Comparison of ENCODE assay signal across 8 cellular contexts in the genomic region with DNA sequence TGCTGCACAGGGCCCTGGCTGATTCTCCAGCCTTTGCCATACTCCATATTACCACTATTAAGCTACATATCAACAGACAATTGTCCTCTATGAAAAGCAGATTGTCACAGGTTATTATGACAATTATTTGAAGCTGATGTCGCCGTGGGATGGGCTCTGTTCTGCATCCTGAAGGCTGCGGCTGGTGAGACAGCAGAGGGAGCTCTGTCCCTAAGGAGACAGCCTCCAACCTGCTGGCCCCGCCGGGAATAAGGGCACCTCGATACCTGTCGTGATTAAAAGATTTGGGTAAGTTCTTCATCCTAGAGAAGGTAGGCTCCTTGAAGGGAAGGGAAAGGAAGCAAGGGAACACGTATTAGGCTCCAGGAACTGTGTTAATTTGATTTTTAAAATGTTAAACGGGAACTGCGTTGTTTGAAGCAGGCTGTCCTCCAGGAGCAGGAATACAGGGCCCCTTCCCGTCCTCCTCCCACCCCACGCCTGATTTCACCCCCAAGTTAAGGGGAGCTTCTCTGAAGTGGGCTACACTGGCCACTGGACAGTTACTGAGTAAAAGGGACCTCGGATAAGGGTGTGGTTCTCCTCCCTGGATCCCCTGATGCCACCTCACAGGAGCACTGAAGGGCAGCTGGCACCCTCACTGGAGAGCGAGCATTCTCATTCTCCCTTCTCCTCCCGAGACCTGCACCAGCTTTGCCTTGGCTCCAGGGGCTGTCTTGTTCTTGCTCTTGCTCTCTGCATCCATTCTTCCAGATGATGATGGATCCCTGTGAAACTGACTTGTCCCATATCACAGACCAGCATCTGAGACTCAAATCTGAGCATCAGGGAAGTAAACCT. TPM values are rescaled to one million over a fixed set of nuclear protein-coding genes. Genes with fewer than 3 reads are reported as not detected.
DNase-seq lines count a peak whose midpoint lies in the region; ATAC-seq and TF ChIP-seq lines count a peak whose summit lies in the region.

No MANE protein-coding gene starts in this region.

- no peaks in the 10 kb centered on the region for H3K36me3 ChIP-seq in breast epithelium

- DNase-seq in ACHN (peak; percentile 57), GM12865 (ENCODE audit: low read depth) (peak; percentile 21), RPMI8226 (peak; percentile 43), breast epithelium (ENCODE audit: low spot score in 2 of 2) (peak; percentile 43 to 62), left colon (peak; percentile 39 to 53), NCI-H1105 treated with DMSO at 0.1 percent for 48 hours (lab: John Stamatoyannopoulos, UW) (no peak)
- peak; percentile 36 for DNase-seq in stimulated activated CD8-positive, alpha-beta memory T cell treated with anti-CD3 and anti-CD28 coated beads, Interleukin-4, amount 100 ng/mL, for 48 hours

- H3K27ac ChIP-seq in breast epithelium: no peak overlapping the region

- in situ Hi-C loops in ACHN (cut with HindIII; ENCODE audit: low pct_ligation_motif_present, low pct_unique_long_range_greater_than_20kb, low sequenced_read_pairs): no loop called here

- no peaks in the 10 kb centered on the region for H3K9me3 ChIP-seq in breast epithelium

- ATAC-seq in left colon: peak; percentile 85
- ATAC-seq in GM21737 (IDR thresholded peaks at IDR 0.05; ENCODE audit: unreplicated experiment): no peak

- no peaks in the 10 kb centered on the region for H3K27me3 ChIP-seq in breast epithelium

- H3K4me1 ChIP-seq in breast epithelium: no peaks in the 10 kb centered on the region

- intact Hi-C loops in breast epithelium (cut with DNase I; ENCODE audit: low total_unique reads) (no loop called here), left colon (cut with DNase I, micrococcal nuclease) (no loop called here)

- H3K4me3 ChIP-seq in GM12865 (ENCODE audit: low read depth, low read length) (no peak overlapping the region), breast epithelium (peak overlapping the region in 1 of 3 donors; percentile 19)

- TF ChIP-seq CTCF in GM12865 (IDR thresholded peaks at IDR 0.05; ENCODE audit: insufficient read depth, low read depth, low read length, missing control alignments) (peak; percentile 26), breast epithelium (IDR thresholded peaks at IDR 0.05) (peak in 1 of 3 donors; percentile 61)

- no peak for TF ChIP-seq POLR2A in breast epithelium (IDR thresholded peaks at IDR 0.05)

RNA-seq across cellular contexts. Expression of a gene that starts 11.8 kb away (rescaled TPM):
- total RNA-seq in breast epithelium (100 to 1,000 TPM in 1 of 3 donors, 10 to 100 TPM in 2; 73.3 to 110 (median 76.4) TPM), left colon (10 to 100 TPM; 92.8 to 97.0 TPM)

RNA-seq across cellular contexts. Expression of a gene that starts 42.6 kb away (rescaled TPM):
- total RNA-seq in breast epithelium: 10 to 100 TPM; 17.1 to 29.9 (median 23.9) TPM
- total RNA-seq in left colon: 10 to 100 TPM; 26.4 to 26.9 TPM
